Comparison of ENCODE assay signal across 8 cellular contexts in genomic region chr15:24955549-24955929, GRCh38. TPM values are rescaled to one million over a fixed set of nuclear protein-coding genes. Genes with fewer than 3 reads are reported as not detected.
DNase-seq lines count a peak whose midpoint lies in the region; ATAC-seq and TF ChIP-seq lines count a peak whose summit lies in the region.

No MANE protein-coding gene starts in this region.

- H3K36me3 ChIP-seq in GM06990 (ENCODE audit: control insufficient read depth, insufficient read depth, low read length) = no peaks in the 10 kb centered on the region
- H3K36me3 ChIP-seq in mesodermal cell (ENCODE audit: control insufficient read depth, insufficient read depth, low read length) = peaks cover 3% of the 10 kb centered on the region
- H3K36me3 ChIP-seq in tibial artery = no peaks in the 10 kb centered on the region

- intact Hi-C loops in tibial artery (cut with DNase I; ENCODE audit: low total_unique reads) = no loop called here

- H3K9me3 ChIP-seq in mesodermal cell (ENCODE audit: control insufficient read depth, low read length) = no peaks in the 10 kb centered on the region
- peaks cover 0 to 3% (median 0%) of the 10 kb centered on the region in 3 donors for H3K9me3 ChIP-seq in tibial artery

- H3K27ac ChIP-seq in VCaP = peak overlapping the region; percentile 93
- peak overlapping the region; percentile 91 for H3K27ac ChIP-seq in cingulate gyrus (ENCODE audit: low read depth, low read length)
- H3K27ac ChIP-seq in mesodermal cell (ENCODE audit: low read depth, low read length, severe bottlenecking) = peak overlapping the region; percentile 84
- H3K27ac ChIP-seq in tibial artery = peak overlapping the region; percentile 88

- WGBS in mesodermal cell (ENCODE audit: insufficient coverage in 2 of 2), 2 experiments = 41 to 49% methylated on average over 18 to 28 of the region's 30 CpGs

- H3K4me1 ChIP-seq in mesodermal cell (ENCODE audit: control insufficient read depth, insufficient read depth, low read length, poor library complexity, severe bottlenecking) (no peaks in the 10 kb centered on the region), tibial artery (no peaks in the 10 kb centered on the region)

- no peak for ATAC-seq in HG02678 (IDR thresholded peaks at IDR 0.05; ENCODE audit: unreplicated experiment)
- no peak for ATAC-seq in HG02981 (IDR thresholded peaks at IDR 0.05; ENCODE audit: unreplicated experiment)

- H3K27me3 ChIP-seq in GM06990 (replicated peaks; ENCODE audit: control insufficient read depth, insufficient read depth, low read length) (no peaks in the 10 kb centered on the region), tibial artery (no peaks in the 10 kb centered on the region)

- TF ChIP-seq CTCF in GM06990 (IDR thresholded peaks at IDR 0.05; ENCODE audit: insufficient read depth, low read length, poor library complexity, severe bottlenecking) = no peak
- no peak for TF ChIP-seq CTCF in VCaP (conservative IDR thresholded peaks at IDR 0.05)
- no peak for TF ChIP-seq CTCF in tibial artery (IDR thresholded peaks at IDR 0.05)

- DNase-seq in GM06990 (ENCODE audit: extremely low read depth, insufficient read length) (peak; percentile 20), tibial artery (peak in 1 of 2 donors; percentile 68), AML-193 (lab: John Stamatoyannopoulos, UW) (no peak)

- H3K4me3 ChIP-seq in GM06990 (replicated peaks; ENCODE audit: low read depth, low read length) = peak overlapping the region; percentile 84
- H3K4me3 ChIP-seq in mesodermal cell (ENCODE audit: extremely low read depth, insufficient read depth, low read length, poor library complexity, severe bottlenecking) = peak overlapping the region; percentile 69
- peak overlapping the region; percentile 74 to 85 for H3K4me3 ChIP-seq in tibial artery

RNA-seq across cellular contexts. Expression of gene SNRPN, which starts 0.8 kb away (rescaled TPM):
- polyA plus RNA-seq in mesodermal cell (2013, experiment 1 of 2) = 260 TPM
- polyA plus RNA-seq in mesodermal cell (2013, experiment 2 of 2) = 240 TPM

RNA-seq across cellular contexts. Expression of gene SNURF, which starts 0.8 kb away (rescaled TPM):
- 43.8 TPM for polyA plus RNA-seq in mesodermal cell (2013, experiment 1 of 2)
- polyA plus RNA-seq in mesodermal cell (2013, experiment 2 of 2) = 44.0 TPM
